ENCODE assay signal across 29 cellular contexts in the genomic region with DNA sequence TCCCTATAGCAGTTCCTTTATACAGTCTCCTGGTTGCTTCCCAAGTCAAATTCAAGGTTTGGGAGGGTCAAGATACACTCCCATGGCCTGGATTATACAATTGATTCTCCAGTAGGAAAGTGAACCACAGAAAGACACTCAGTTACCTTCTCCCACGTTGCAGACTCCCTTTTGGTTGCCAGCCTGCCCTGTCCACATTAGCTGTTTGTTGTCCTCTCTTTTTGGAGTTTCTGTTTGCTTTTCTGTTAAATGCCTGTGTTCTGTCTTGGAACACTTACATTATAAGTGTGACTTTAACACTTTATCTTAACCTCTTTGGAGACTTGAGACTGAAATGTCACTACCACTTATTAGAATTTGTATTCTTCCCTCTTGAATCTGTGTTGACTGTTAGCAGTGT.
"Had no signal": no experiment of that assay in that cellular context is flagged by ENCODE, and none has a peak within 500 bp of the region (broad histone marks: within the 10 kb centered on the region; RNA-seq: fewer than 3 reads in every experiment).

No MANE protein-coding gene starts in this region.

- H3K4me3 ChIP-seq: lung, neural progenitor cell, psoas muscle, right atrium auricular region, skin epidermis, suprapubic skin, thoracic aorta, tibial artery, uterus had no signal

- H3K27ac ChIP-seq: neural progenitor cell, neutrophil, parathyroid adenoma, psoas muscle, right atrium auricular region, skin epidermis, suprapubic skin, thoracic aorta, tibial artery, uterus had no signal

- H3K27ac Mint-ChIP-seq: immature natural killer cell; mesothelial cell of epicardium; naive B cell; natural killer cell; neural progenitor cell; stimulated activated naive CD8-positive, alpha-beta T cell treated with anti-CD3 and anti-CD28 coated beads, Interleukin-15, Interleukin-2, amounts not matched to agents 100 ng/mL and 50 ng/mL, for 24 hours had no signal

- DNase-seq: head of caudate nucleus; hypothalamus; immature natural killer cell; kidney; mesendoderm; naive B cell; natural killer cell; nephron progenitor cell; occipital lobe; psoas muscle; stimulated activated CD4-positive, alpha-beta T cell treated with anti-CD3 and anti-CD28 coated beads, Interleukin-12 subunit alpha, Interleukin-12 subunit beta, amount 100 ng/mL, for 4 hours; stimulated activated CD4-positive, alpha-beta T cell treated with anti-CD3 and anti-CD28 coated beads, Interleukin-15, amount 100 ng/mL, for 24 hours; stimulated activated CD4-positive, alpha-beta T cell treated with anti-CD3 and anti-CD28 coated beads, Interleukin-2, amount 100 ng/mL, for 24 hours; stimulated activated CD4-positive, alpha-beta T cell treated with anti-CD3 and anti-CD28 coated beads, Interleukin-4, amount 100 ng/mL, for 1 hour; stimulated activated naive CD4-positive, alpha-beta T cell; tibial artery; trophoblast cell; uterus had no signal

- H3K36me3 ChIP-seq: neutrophil, uterus had no signal

- H3K4me1 ChIP-seq: neural progenitor cell, parathyroid adenoma, psoas muscle, suprapubic skin, tibial artery, uterus had no signal

- H3K4me3 Mint-ChIP-seq: immature natural killer cell; mesothelial cell of epicardium; naive B cell; natural killer cell; nephron progenitor cell; neural progenitor cell; stimulated activated naive CD8-positive, alpha-beta T cell treated with anti-CD3 and anti-CD28 coated beads, Interleukin-15, Interleukin-2, amounts not matched to agents 100 ng/mL and 50 ng/mL, for 24 hours had no signal

- ATAC-seq: natural killer cell, psoas muscle, sciatic nerve had no signal

- H3K27me3 ChIP-seq: neural progenitor cell, neutrophil, right atrium auricular region, suprapubic skin, tibial artery, uterus had no signal

- H3K27me3 Mint-ChIP-seq: naive B cell; stimulated activated naive CD8-positive, alpha-beta T cell treated with anti-CD3 and anti-CD28 coated beads, Interleukin-15, Interleukin-2, amounts not matched to agents 100 ng/mL and 50 ng/mL, for 24 hours had no signal

- H3K4me1 Mint-ChIP-seq: mesothelial cell of epicardium, nephron progenitor cell, neural progenitor cell had no signal
